11 cellular contexts compared by ENCODE assay signal in the genomic region with DNA sequence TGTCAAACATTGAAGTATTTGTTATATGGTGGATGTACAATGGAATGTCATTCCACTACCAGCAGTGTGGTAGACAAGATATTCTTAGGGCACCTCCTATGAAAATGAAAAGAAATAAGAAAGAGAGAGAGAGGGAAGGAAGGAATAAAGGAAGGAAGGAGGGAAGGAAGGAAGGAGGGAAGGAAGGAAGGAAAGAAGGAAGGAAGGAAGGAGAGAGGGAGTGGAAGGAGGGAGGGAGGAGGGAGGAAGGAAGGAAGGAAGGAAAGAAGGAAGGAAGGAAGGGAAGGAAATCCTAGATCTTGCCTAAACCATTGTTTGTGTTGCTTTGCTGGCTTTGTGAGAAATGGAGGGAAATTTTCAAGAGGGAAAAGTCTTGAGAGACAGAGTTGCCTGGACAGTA. TPM values are rescaled to one million over a fixed set of nuclear protein-coding genes. Genes with fewer than 3 reads are reported as not detected.
"Had no signal": no experiment of that assay in that cellular context is flagged by ENCODE, and none has a peak within 500 bp of the region (broad histone marks: within the 10 kb centered on the region; RNA-seq: fewer than 3 reads in every experiment).

No MANE protein-coding gene starts in this region.

- H3K9ac ChIP-seq: GM23248, KMS-11 had no signal

- H2AFZ ChIP-seq: GM23248 had no signal

- H3K4me2 ChIP-seq: KMS-11 had no signal

- FAIRE-seq: H1, H54 had no signal

- DNase-seq: GM23248, H9, HCEC 1CT, HFFc6, IMR-90, Karpas-422, KBM-7 had no signal

- H3K4me3 ChIP-seq: GM23248 had no signal

- H3K27ac ChIP-seq: GM23248, KMS-11 had no signal

RNA-seq across cellular contexts. Expression of gene TCF7L1, which starts 50.1 kb away (rescaled TPM):
- total RNA-seq: HT-29 had no signal
